In the genomic region with DNA sequence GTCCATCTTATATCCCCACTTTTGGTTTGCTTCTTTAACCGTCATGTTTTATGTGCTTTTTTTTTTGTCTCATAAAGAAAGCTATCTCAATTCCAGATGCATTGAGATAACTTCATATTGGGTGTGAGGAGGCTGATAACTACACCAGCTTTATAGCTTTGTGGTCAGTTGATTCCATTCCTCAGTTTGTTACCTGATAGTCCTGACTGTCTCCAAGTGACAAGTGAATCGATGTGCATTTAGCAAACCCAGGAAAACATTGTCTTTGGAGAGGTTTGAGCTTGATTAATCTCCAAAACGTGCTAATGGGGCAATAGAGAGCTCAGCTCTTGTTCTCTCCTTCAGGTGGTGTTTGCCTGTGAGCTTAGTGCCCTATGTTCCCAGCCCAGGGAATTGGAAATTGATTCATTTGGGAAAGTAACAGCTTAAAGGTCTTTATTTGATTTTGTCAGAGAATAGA, we compare ENCODE assay signal across 18 cellular contexts. TPM values are rescaled to one million over a fixed set of nuclear protein-coding genes. Genes with fewer than 3 reads are reported as not detected.
DNase-seq lines count a peak whose midpoint lies in the region; ATAC-seq, FAIRE-seq and TF ChIP-seq lines count a peak whose summit lies in the region.
"Had no signal": no experiment of that assay in that cellular context is flagged by ENCODE, and none has a peak within 500 bp of the region (broad histone marks: within the 10 kb centered on the region; RNA-seq: fewer than 3 reads in every experiment).

No MANE protein-coding gene starts in this region.

- POLR2A ChIA-PET in HepG2 (lab: Yijun Ruan, JAX) (interaction anchor here (1.3 to 4.5 kb wide), 3 partner anchors 14 to 50 kb away, joined by 6 to 45 read pairs (median 8); a partner anchor contains a TSS), A673 (lab: Charles Lee; ENCODE audit: low non-redundant PET) (no interaction called here)

- H3K4me3 ChIP-seq in HepG2 (replicated peaks in 1 of 3; ENCODE audit: insufficient read depth in 1 of 3, low read depth in 2 of 3, low read length in 3 of 3), result no peak overlapping the region
- H3K4me3 ChIP-seq in right lobe of liver, result no peak overlapping the region
- no peak overlapping the region for H3K4me3 ChIP-seq in endodermal cell (ENCODE audit: low read length)
- no peak overlapping the region for H3K4me3 ChIP-seq in A673 (ENCODE audit: low read depth, low read length, poor library complexity, severe bottlenecking)
- H3K4me3 ChIP-seq: A549, HAP-1 had no signal

- no peak for TF ChIP-seq CTCF in HepG2 (CRISPR knock-in tag; IDR thresholded peaks at IDR 0.05)
- no peak for TF ChIP-seq CTCF in right lobe of liver (IDR thresholded peaks at IDR 0.05)
- TF ChIP-seq CTCF in endodermal cell (conservative IDR thresholded peaks at IDR 0.05), result no peak
- no peak for TF ChIP-seq CTCF in nephron progenitor cell (IDR thresholded peaks at IDR 0.05)
- no peak for TF ChIP-seq CTCF in A673 (conservative IDR thresholded peaks at IDR 0.05; ENCODE audit: low read depth, low read length)

- no peaks in the 10 kb centered on the region for H3K27me3 ChIP-seq in HepG2 (ENCODE audit: control insufficient read depth in 1 of 2, insufficient read depth in 2 of 2, low read length in 2 of 2)
- no peaks in the 10 kb centered on the region for H3K27me3 ChIP-seq in right lobe of liver
- peaks cover 34% of the 10 kb centered on the region for H3K27me3 ChIP-seq in endodermal cell (ENCODE audit: control insufficient read depth, insufficient read depth, low read length, poor library complexity, severe bottlenecking)
- peaks cover 14% of the 10 kb centered on the region for H3K27me3 ChIP-seq in A673 (replicated peaks; ENCODE audit: insufficient read depth, low read depth, low read length, poor library complexity)

- 52% methylated on average over 3 of the region's 3 CpGs for WGBS in HepG2 (ENCODE audit: low lambda C conversion rate)
- WGBS in right lobe of liver (ENCODE audit: insufficient coverage, low coverage, low lambda C conversion rate, missing lambda C conversion rate), result 29% methylated on average over 3 of the region's 3 CpGs
- 7 to 13% methylated on average over 2 of the region's 3 CpGs for WGBS in endodermal cell (ENCODE audit: insufficient coverage in 1 of 2, insufficient read length in 1 of 2), 2 experiments

- no peak for DNase-seq in HepG2 (ENCODE audit: low spot score)
- DNase-seq in right lobe of liver, result no peak
- DNase-seq in NCI-H774 (lab: John Stamatoyannopoulos, UW), result peak; percentile 43
- DNase-seq in endodermal cell, result peak; percentile 69
- no peak for DNase-seq in nephron progenitor cell
- no peak for DNase-seq in activated T-cell treated with anti-CD3 and anti-CD28 coated beads, Interleukin-2, amount 50 U/mL, for 4 hours
- DNase-seq in A673 (ENCODE audit: low spot score), result no peak
- no peak for DNase-seq in Kasumi-1 (lab: John Stamatoyannopoulos, UW)
- DNase-seq: CD4-positive, alpha-beta memory T cell; IMR-90; NCI-H187; NCI-H446; SIG-M5; SK-N-SH had no signal

- H3K4me1 Mint-ChIP-seq in endodermal cell (peaks cover 58% of the 10 kb centered on the region), nephron progenitor cell (peaks cover 94% of the 10 kb centered on the region)
- H3K4me1 Mint-ChIP-seq in activated T-cell treated with anti-CD3 and anti-CD28 coated beads, Interleukin-2, amount 50 U/mL, for 4 hours (ENCODE audit: low read depth), result peaks cover 78% of the 10 kb centered on the region

- H3K9me3 Mint-ChIP-seq in endodermal cell (no peaks in the 10 kb centered on the region), nephron progenitor cell (no peaks in the 10 kb centered on the region)
- no peaks in the 10 kb centered on the region for H3K9me3 Mint-ChIP-seq in activated T-cell treated with anti-CD3 and anti-CD28 coated beads, Interleukin-2, amount 50 U/mL, for 4 hours
- H3K9me3 Mint-ChIP-seq: CD4-positive, alpha-beta memory T cell had no signal

- in situ Hi-C loops in HepG2 (cut with HindIII; ENCODE audit: extremely low pct_ligation_motif_present, low pct_unique_long_range_greater_than_20kb), result no loop called here

- ATAC-seq in HepG2 (no peak), right lobe of liver (no peak)
- no peak for ATAC-seq in activated T-cell treated with anti-CD3 and anti-CD28 coated beads, Interleukin-2, amount 50 U/mL, for 4 hours
- ATAC-seq: A549, Panc1 had no signal

- peak overlapping the region; percentile 16 for H3K27ac ChIP-seq in HepG2 (ENCODE audit: extremely low read length, insufficient read depth, low read length)
- H3K27ac ChIP-seq in right lobe of liver, result peak overlapping the region in 1 of 3 donors; percentile 0
- no peak overlapping the region for H3K27ac ChIP-seq in endodermal cell (ENCODE audit: low read depth, low read length)
- H3K27ac ChIP-seq in A673 (ENCODE audit: low read depth, low read length, poor library complexity, severe bottlenecking), result no peak overlapping the region
- H3K27ac ChIP-seq: A549 had no signal

- H3K36me3 ChIP-seq in HepG2 (replicated peaks in 1 of 2; ENCODE audit: control insufficient read depth in 1 of 2, insufficient read depth in 2 of 2, low read length in 2 of 2) (peaks cover 0 to 4% of the 10 kb centered on the region in 2 experiments; a peak in 2 of 5 replicates), right lobe of liver (no peaks in the 10 kb centered on the region), endodermal cell (ENCODE audit: control insufficient read depth, insufficient read depth, low read length) (no peaks in the 10 kb centered on the region), A673 (ENCODE audit: insufficient read depth, low read length, poor library complexity, severe bottlenecking) (no peaks in the 10 kb centered on the region)
- H3K36me3 ChIP-seq: HAP-1 had no signal

- BruUV-seq in HepG2 (replicated peaks; lab: Mats Ljungman, UMichigan) (no TSS peak), A673 (replicated peaks; lab: Mats Ljungman, UMichigan) (no TSS peak)

- no peak overlapping the region for H3K4me3 Mint-ChIP-seq in endodermal cell
- peak overlapping the region; percentile 40 for H3K4me3 Mint-ChIP-seq in nephron progenitor cell
- no peak overlapping the region for H3K4me3 Mint-ChIP-seq in activated T-cell treated with anti-CD3 and anti-CD28 coated beads, Interleukin-2, amount 50 U/mL, for 4 hours

- H3K4me1 ChIP-seq in HepG2 (ENCODE audit: insufficient read depth, low read length) (peaks cover 95% of the 10 kb centered on the region), right lobe of liver (peaks cover 0 to 69% (median 26%) of the 10 kb centered on the region in 4 donors), endodermal cell (ENCODE audit: control insufficient read depth, insufficient read depth, low read length) (peaks cover 10% of the 10 kb centered on the region), A673 (ENCODE audit: insufficient read depth, low read length, poor library complexity, severe bottlenecking) (no peaks in the 10 kb centered on the region)
- H3K4me1 ChIP-seq: HAP-1 had no signal

- CTCF ChIA-PET in HepG2 (lab: Yijun Ruan, JAX; ENCODE audit: low intra/inter-chr PET ratio, low total read pairs), result no interaction called here
- CTCF ChIA-PET in A673 (lab: Charles Lee), result no interaction called here

- H3K36me3 Mint-ChIP-seq in endodermal cell (ENCODE audit: low read depth) (no peaks in the 10 kb centered on the region), nephron progenitor cell (ENCODE audit: low read depth) (peaks cover 5% of the 10 kb centered on the region)
- peaks cover 15% of the 10 kb centered on the region for H3K36me3 Mint-ChIP-seq in activated T-cell treated with anti-CD3 and anti-CD28 coated beads, Interleukin-2, amount 50 U/mL, for 4 hours (ENCODE audit: insufficient read depth)

- no peak for FAIRE-seq in HepG2 (lab: Jason Lieb, UNC)
- FAIRE-seq: A549, GM12891 had no signal

- TF ChIP-seq POLR2A in HepG2 (IDR thresholded peaks at IDR 0.05; ENCODE audit: insufficient read depth in 1 of 2, low read depth in 2 of 2, low read length in 2 of 2), result no peak
- TF ChIP-seq POLR2A in right lobe of liver (IDR thresholded peaks at IDR 0.05), result no peak

- peaks cover 66% of the 10 kb centered on the region for H3K27me3 Mint-ChIP-seq in endodermal cell (ENCODE audit: insufficient read depth)
- H3K27me3 Mint-ChIP-seq in nephron progenitor cell (ENCODE audit: low read depth, poor library complexity), result no peaks in the 10 kb centered on the region
- no peaks in the 10 kb centered on the region for H3K27me3 Mint-ChIP-seq in activated T-cell treated with anti-CD3 and anti-CD28 coated beads, Interleukin-2, amount 50 U/mL, for 4 hours (ENCODE audit: low read depth)
- H3K27me3 Mint-ChIP-seq: CD4-positive, alpha-beta memory T cell had no signal

- H3K27ac Mint-ChIP-seq in endodermal cell, result no peak overlapping the region
- peak overlapping the region; percentile 81 for H3K27ac Mint-ChIP-seq in nephron progenitor cell

- TF ChIP-seq EP300 in HepG2 (IDR thresholded peaks at IDR 0.05; ENCODE audit: low read depth in 2 of 2, low read length in 2 of 2) (no peak), HepG2 (CRISPR knock-in tag; IDR thresholded peaks at IDR 0.05; ENCODE audit: borderline replicate concordance) (no peak)

- H4K20me1 ChIP-seq in HepG2 (ENCODE audit: insufficient read depth, low read length), result peaks cover 44% of the 10 kb centered on the region

- H3K4me2 ChIP-seq in HepG2 (ENCODE audit: low read depth, low read length), result no peak overlapping the region
- H3K4me2 ChIP-seq: A549, SK-N-SH had no signal

- intact Hi-C loops in HepG2 (cut with micrococcal nuclease; ENCODE audit: unreplicated experiment), result no loop called here
- intact Hi-C loops in right lobe of liver (cut with DNase I), result no loop called here
- intact Hi-C loops in A673 (cut with micrococcal nuclease; ENCODE audit: unreplicated experiment), result no loop called here

- peaks cover 97% of the 10 kb centered on the region for H3K79me2 ChIP-seq in HepG2 (ENCODE audit: insufficient read depth, low read length)

- TF ChIP-seq RAD21 in HepG2 (CRISPR knock-in tag; IDR thresholded peaks at IDR 0.05), result no peak

- H3K9ac ChIP-seq in HepG2 (ENCODE audit: insufficient read depth, low read depth, low read length) (no peak overlapping the region), endodermal cell (ENCODE audit: extremely low read depth, low read length, poor library complexity, severe bottlenecking) (no peak overlapping the region)
- H3K9ac ChIP-seq: SK-N-SH had no signal

- no peaks in the 10 kb centered on the region for H3K9me3 ChIP-seq in HepG2 (ENCODE audit: low read length)
- H3K9me3 ChIP-seq in right lobe of liver, result no peaks in the 10 kb centered on the region
- no peaks in the 10 kb centered on the region for H3K9me3 ChIP-seq in endodermal cell (ENCODE audit: control insufficient read depth, low read length)
- H3K9me3 ChIP-seq in A673 (ENCODE audit: low read depth, low read length, poor library complexity, severe bottlenecking), result no peaks in the 10 kb centered on the region
- H3K9me3 ChIP-seq: A549, HAP-1, SK-N-SH had no signal

- H2AFZ ChIP-seq in HepG2 (ENCODE audit: low read length), result no peak overlapping the region

RNA-seq across cellular contexts. Expression of a gene that starts 22.7 kb away (rescaled TPM):
- 35.3 and 39.5 TPM in 2 replicates for total RNA-seq in HepG2 (2016; rRNA removed; fragmentation: Illumina TruSeq; extraction: Trizol)
- 5.0 and 5.5 TPM in 2 replicates for total RNA-seq in HepG2 (2016; cell fraction: cytosol; rRNA removed; fragmentation: Illumina TruSeq; extraction: Trizol; ENCODE audit: low read depth)
- total RNA-seq in HepG2 (2016; cell fraction: insoluble cytoplasmic fraction; rRNA removed; fragmentation: Illumina TruSeq; extraction: Trizol), result 33.5 and 37.1 TPM in 2 replicates
- 21.9 and 24.5 TPM in 2 replicates for total RNA-seq in HepG2 (2016; cell fraction: membrane; rRNA removed; fragmentation: Illumina TruSeq; extraction: Trizol)
- total RNA-seq in HepG2 (2016; cell fraction: nucleus; rRNA removed; fragmentation: Illumina TruSeq; extraction: Trizol), result 34.7 and 37.1 TPM in 2 replicates
- polyA plus RNA-seq in HepG2 (2011; rRNA removed), result 14.6 and 15.7 TPM in 2 replicates
- 10.2 and 10.4 TPM in 2 replicates for polyA plus RNA-seq in HepG2 (2011; cell fraction: cytosol; rRNA removed)
- 16.6 and 20.5 TPM in 2 replicates for polyA plus RNA-seq in HepG2 (2011; cell fraction: nucleus; rRNA removed)
- 15.3 and 18.6 TPM in 2 replicates for polyA plus RNA-seq in HepG2 (2012)
- 1.9 and 2.3 TPM in 2 replicates for polyA plus RNA-seq in HepG2 (2016; cell fraction: cytosol; fragmentation: Illumina TruSeq; extraction: Trizol; ENCODE audit: low read depth)
- 19.7 and 21.9 TPM in 2 replicates for polyA plus RNA-seq in HepG2 (2016; cell fraction: insoluble cytoplasmic fraction; fragmentation: Illumina TruSeq; extraction: Trizol; ENCODE audit: low read depth)
- 7.2 and 7.3 TPM in 2 replicates for polyA plus RNA-seq in HepG2 (2016; cell fraction: membrane; fragmentation: Illumina TruSeq; extraction: Trizol; ENCODE audit: low read depth)
- polyA plus RNA-seq in HepG2 (2016; cell fraction: nucleus; fragmentation: Illumina TruSeq; extraction: Trizol; ENCODE audit: insufficient read depth, low read depth), result 39.2 and 41.9 TPM in 2 replicates
- polyA minus RNA-seq in HepG2 (2011; rRNA and poly(A)+ RNA removed; ENCODE audit: low replicate concordance), result 67.6 TPM in 1 of 2 replicates, not detected in the other
- 34.2 and 35.7 TPM in 2 replicates for polyA minus RNA-seq in HepG2 (2011; cell fraction: cytosol; rRNA and poly(A)+ RNA removed)
- 25.6 and 26.4 TPM in 2 replicates for polyA minus RNA-seq in HepG2 (2011; cell fraction: nucleus; rRNA and poly(A)+ RNA removed)
- 10 to 100 TPM; 22.5 to 36.6 (median 28.2) TPM for total RNA-seq in right lobe of liver
- total RNA-seq in endodermal cell, result 1 to 10 TPM; 5.6 to 6.9 TPM
- 8.7 TPM for polyA plus RNA-seq in endodermal cell (2013, experiment 1 of 2)
- polyA plus RNA-seq in endodermal cell (2013, experiment 2 of 2), result 7.3 TPM
- 10 to 100 TPM; 12.3 to 17.1 (median 13.5) TPM for total RNA-seq in activated T-cell treated with anti-CD3 and anti-CD28 coated beads, Interleukin-2, amount 50 U/mL, for 4 hours
- not detected in 2 replicates for total RNA-seq in A673 (2021)

Comparison
In these comparisons a context has a peak if more than half of its experiments do, and no peak if none do; other contexts are left out.
1. DNase-seq: peak in NCI-H774 (single experiment) and endodermal cell (single experiment); none in HepG2 (single experiment), right lobe of liver (0 of 3), nephron progenitor cell (single experiment), activated T-cell treated with anti-CD3 and anti-CD28 coated beads, Interleukin-2, amount 50 U/mL, for 4 hours (single experiment), A673 (single experiment) and Kasumi-1 (0 of 2).